ENCODE assay signal across 23 cellular contexts in the genomic region with DNA sequence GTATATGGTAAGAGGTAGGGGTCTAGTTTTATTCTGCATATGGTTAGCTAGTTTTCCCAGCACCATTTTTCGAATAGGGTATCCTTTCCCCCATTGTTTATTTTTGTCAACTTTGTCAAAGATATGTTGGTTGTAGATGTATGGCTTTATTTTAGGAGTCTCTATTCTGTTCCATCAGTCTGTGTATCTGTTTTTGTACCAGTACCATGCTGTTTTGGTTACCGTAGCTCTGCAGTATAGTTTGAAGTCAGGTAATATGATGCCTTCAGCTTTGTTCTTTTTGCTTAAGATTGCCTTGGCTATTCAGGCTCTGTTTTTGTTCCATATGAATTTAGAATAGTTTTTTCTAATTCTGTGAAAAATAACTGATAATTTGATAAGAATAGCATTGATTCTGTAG.
"Had no signal": no experiment of that assay in that cellular context is flagged by ENCODE, and none has a peak within 500 bp of the region (broad histone marks: within the 10 kb centered on the region; RNA-seq: fewer than 3 reads in every experiment).

No MANE protein-coding gene starts in this region.

- DNase-seq: dermis blood vessel endothelial cell; effector memory CD4-positive, alpha-beta T cell; head of caudate nucleus; kidney; sigmoid colon; stimulated activated CD4-positive, alpha-beta T cell treated with anti-CD3 and anti-CD28 coated beads, Interleukin-2, amount 100 ng/mL, for 24 hours; stimulated activated CD4-positive, alpha-beta T cell treated with anti-CD3 and anti-CD28 coated beads, Interleukin-4, amount 100 ng/mL, for 24 hours; stimulated activated naive CD8-positive, alpha-beta T cell treated with anti-CD3 and anti-CD28 coated beads, Interleukin-15, Interleukin-2, amounts not matched to agents 100 U/mL and 50 U/mL, for 24 hours; substantia nigra; testis; tibial artery had no signal

- ATAC-seq: left lobe of liver; stimulated activated memory B cell treated with anti-CD40 and anti-IgM and Interleukin-4, amounts not matched to agents 10 μg/mL and 1 μg/mL and 100 μg/mL, for 72 hours; stimulated activated naive CD8-positive, alpha-beta T cell treated with anti-CD3 and anti-CD28 coated beads, Interleukin-15, Interleukin-2, amounts not matched to agents 100 U/mL and 50 U/mL, for 24 hours had no signal

- H3K4me2 ChIP-seq: hepatocyte, neural progenitor cell had no signal

- H2AFZ ChIP-seq: hepatocyte, neural progenitor cell had no signal

- FAIRE-seq: frontal cortex, kidney had no signal

- H3K9ac ChIP-seq: neural progenitor cell had no signal

- H3K4me3 Mint-ChIP-seq: memory B cell; nephron; neural progenitor cell; stimulated activated memory B cell treated with anti-CD40 and anti-IgM and Interleukin-4, amounts not matched to agents 10 μg/mL and 1 μg/mL and 100 μg/mL, for 72 hours; type B pancreatic cell had no signal

- H3K27ac Mint-ChIP-seq: nephron; neural progenitor cell; stimulated activated memory B cell treated with anti-CD40 and anti-IgM and Interleukin-4, amounts not matched to agents 10 μg/mL and 1 μg/mL and 100 μg/mL, for 72 hours; type B pancreatic cell had no signal

- H3K9me3 ChIP-seq: prostate gland, testis had no signal

- H3K4me1 Mint-ChIP-seq: neural progenitor cell had no signal

- H3K27me3 ChIP-seq: hepatocyte, neural progenitor cell, right atrium auricular region, sigmoid colon, testis, tibial artery had no signal

- H3K4me3 ChIP-seq: coronary artery, hepatocyte, lung, neural progenitor cell, prostate gland, right atrium auricular region, sigmoid colon, testis, tibial artery had no signal

- H3K9me3 Mint-ChIP-seq: memory B cell; stimulated activated memory B cell treated with anti-CD40 and anti-IgM and Interleukin-4, amounts not matched to agents 10 μg/mL and 1 μg/mL and 100 μg/mL, for 72 hours had no signal

- H3K27ac ChIP-seq: coronary artery, hepatocyte, neural progenitor cell, prostate gland, right atrium auricular region, sigmoid colon, testis, tibial artery had no signal

- H3K4me1 ChIP-seq: neural progenitor cell, prostate gland, right atrium auricular region, sigmoid colon, testis, tibial artery had no signal
